Comparison of ENCODE assay signal across 1 cellular context in the genomic region with DNA sequence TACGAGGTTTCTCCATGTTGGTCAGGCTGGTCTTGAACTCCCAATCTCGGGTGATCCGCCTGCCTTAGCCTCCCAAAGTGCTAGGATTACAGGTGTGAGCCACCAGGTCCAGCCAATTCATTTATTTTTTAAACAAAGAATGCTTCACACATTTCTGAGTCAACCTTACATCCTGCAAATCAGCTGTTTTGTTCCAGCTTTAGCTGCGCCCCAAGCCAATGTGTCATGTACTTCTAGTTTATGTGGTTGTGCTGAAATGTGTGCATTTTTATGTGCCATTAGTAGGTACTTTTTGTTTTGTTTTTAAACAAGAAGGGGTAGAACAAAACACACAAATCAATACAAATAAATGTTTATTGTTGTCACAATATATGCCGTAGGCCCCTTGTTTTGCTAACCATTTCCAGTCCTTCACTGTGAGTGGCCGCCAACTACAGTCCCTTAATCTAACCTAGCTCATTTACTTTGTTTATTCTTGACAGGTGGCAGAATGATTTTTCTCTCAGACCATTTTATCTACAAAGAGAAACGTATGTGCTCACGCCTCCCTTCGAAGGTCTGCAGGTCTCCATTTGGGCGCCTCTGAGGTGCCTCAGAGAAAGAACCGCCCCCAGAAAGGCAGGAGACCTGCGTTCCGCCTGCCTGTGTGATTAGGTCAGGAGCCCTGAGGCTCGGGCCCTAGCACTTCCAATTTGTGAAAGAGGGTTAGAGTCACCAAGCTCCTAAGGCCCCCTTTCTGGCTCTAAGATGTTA.
TF ChIP-seq lines count a peak whose summit lies in the region.

No MANE protein-coding gene starts in this region.

TF ChIP-seq in HepG2, 621 proteins besides CTCF, POLR2A, EP300 and RAD21:
- TF ChIP-seq MAFK (conservative IDR thresholded peaks at IDR 0.05 in 1 of 2, IDR thresholded peaks at IDR 0.05 in 1 of 2; ENCODE audit: low read length in 2 of 2) = no peak
- no peak for TF ChIP-seq TCF7 (IDR thresholded peaks at IDR 0.05; ENCODE audit: low read depth)
- TF ChIP-seq, protein P1, sequence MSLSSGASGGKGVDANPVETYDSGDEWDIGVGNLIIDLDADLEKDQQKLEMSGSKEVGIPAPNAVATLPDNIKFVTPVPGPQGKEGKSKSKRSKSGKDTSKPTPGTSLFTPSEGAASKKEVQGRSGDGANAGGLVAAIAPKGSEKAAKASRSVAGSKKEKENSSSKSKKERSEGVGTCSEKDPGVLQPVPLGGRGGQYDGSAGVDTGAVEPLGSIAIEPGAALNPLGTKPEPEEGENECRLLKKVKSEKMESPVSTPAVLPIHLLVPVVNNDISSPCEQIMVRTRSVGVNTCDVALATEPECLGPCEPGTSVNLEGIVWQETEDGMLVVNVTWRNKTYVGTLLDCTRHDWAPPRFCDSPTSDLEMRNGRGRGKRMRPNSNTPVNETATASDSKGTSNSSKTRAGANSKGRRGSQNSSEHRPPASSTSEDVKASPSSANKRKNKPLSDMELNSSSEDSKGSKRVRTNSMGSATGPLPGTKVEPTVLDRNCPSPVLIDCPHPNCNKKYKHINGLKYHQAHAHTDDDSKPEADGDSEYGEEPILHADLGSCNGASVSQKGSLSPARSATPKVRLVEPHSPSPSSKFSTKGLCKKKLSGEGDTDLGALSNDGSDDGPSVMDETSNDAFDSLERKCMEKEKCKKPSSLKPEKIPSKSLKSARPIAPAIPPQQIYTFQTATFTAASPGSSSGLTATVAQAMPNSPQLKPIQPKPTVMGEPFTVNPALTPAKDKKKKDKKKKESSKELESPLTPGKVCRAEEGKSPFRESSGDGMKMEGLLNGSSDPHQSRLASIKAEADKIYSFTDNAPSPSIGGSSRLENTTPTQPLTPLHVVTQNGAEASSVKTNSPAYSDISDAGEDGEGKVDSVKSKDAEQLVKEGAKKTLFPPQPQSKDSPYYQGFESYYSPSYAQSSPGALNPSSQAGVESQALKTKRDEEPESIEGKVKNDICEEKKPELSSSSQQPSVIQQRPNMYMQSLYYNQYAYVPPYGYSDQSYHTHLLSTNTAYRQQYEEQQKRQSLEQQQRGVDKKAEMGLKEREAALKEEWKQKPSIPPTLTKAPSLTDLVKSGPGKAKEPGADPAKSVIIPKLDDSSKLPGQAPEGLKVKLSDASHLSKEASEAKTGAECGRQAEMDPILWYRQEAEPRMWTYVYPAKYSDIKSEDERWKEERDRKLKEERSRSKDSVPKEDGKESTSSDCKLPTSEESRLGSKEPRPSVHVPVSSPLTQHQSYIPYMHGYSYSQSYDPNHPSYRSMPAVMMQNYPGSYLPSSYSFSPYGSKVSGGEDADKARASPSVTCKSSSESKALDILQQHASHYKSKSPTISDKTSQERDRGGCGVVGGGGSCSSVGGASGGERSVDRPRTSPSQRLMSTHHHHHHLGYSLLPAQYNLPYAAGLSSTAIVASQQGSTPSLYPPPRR (CRISPR knock-in tag; IDR thresholded peaks at IDR 0.05; ENCODE audit: borderline replicate concordance) = no peak
- 0 out of 2 replicates have a peak, but pooled peaks have one; percentile 22 for TF ChIP-seq YEATS4 (CRISPR knock-in tag; IDR thresholded peaks at IDR 0.05; ENCODE audit: borderline replicate concordance)
- TF ChIP-seq SP2 (CRISPR knock-in tag; IDR thresholded peaks at IDR 0.05) = 0 out of 2 replicates have a peak, but pooled peaks have one; percentile 13
